ENCODE assay signal across 8 cellular contexts in the genomic region with DNA sequence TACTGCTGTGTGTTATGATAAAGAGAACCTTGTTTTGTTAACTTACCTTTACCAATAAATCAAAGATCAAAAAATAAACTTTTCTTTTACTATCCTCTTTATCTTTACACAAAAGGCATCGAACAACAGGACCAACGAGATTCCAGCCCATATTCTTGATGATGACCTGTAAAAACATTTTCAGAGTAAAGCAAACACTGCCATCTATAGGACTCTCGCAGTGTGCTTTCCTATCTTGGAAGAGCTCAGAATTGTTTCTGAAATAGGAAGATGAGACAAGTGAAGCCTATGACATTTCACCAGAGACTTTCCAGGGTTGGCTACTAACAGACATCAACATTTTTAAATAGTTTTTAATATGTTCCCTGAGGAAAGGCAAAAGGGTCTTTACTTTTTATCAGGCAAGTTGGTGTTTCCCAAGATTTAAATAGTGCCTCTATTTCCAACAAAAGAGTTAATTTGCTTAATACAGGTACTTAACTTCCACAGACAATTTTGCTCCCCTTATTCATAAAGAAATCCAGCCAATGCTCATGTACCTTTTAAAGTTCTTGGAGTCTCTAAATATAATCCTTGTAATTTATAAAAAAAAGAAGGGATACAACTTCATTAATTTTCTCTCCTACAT. TPM values are rescaled to one million over a fixed set of nuclear protein-coding genes. Genes with fewer than 3 reads are reported as not detected.
DNase-seq lines count a peak whose midpoint lies in the region; ATAC-seq and TF ChIP-seq lines count a peak whose summit lies in the region.

No MANE protein-coding gene starts in this region.

- TF ChIP-seq CTCF in BJ (IDR thresholded peaks at IDR 0.05; ENCODE audit: insufficient read depth, low read depth, low read length) (peak; percentile 79), GM23338 (conservative IDR thresholded peaks at IDR 0.05; ENCODE audit: low read depth in 2 of 2) (peak; percentile 77 to 85), brain (conservative IDR thresholded peaks at IDR 0.05) (peak; percentile 58 to 73)

- H3K36me3 Mint-ChIP-seq in GM23338 (ENCODE audit: low read depth) (peaks cover 70% of the 10 kb centered on the region), brain (peaks cover 66% of the 10 kb centered on the region)

- ATAC-seq in GM23338 (peak; percentile 75), HG03095 (IDR thresholded peaks at IDR 0.05; ENCODE audit: unreplicated experiment) (no peak), HG03439 (IDR thresholded peaks at IDR 0.05; ENCODE audit: unreplicated experiment) (no peak), HG03469 (IDR thresholded peaks at IDR 0.05; ENCODE audit: unreplicated experiment) (no peak)

- H3F3A ChIP-seq in GM23338 (replicated peaks; ENCODE audit: low read depth), result no peaks in the 10 kb centered on the region

- H3K27me3 ChIP-seq in BJ (ENCODE audit: control insufficient read depth, insufficient read depth, low read length) (no peaks in the 10 kb centered on the region), GM23338 (ENCODE audit: insufficient read depth) (no peaks in the 10 kb centered on the region)

- CTCF ChIA-PET in BJ (lab: Yijun Ruan, JAX), result interaction anchor here (0.6 to 2.1 kb wide), 28 partner anchors 12 to 785 kb away, joined by 3 to 43 read pairs (median 4); no protein-coding TSS in a partner anchor

- H3K36me3 ChIP-seq in BJ (ENCODE audit: control insufficient read depth, insufficient read depth, low read length) (no peaks in the 10 kb centered on the region), GM23338 (ENCODE audit: insufficient read depth) (peaks cover 38% of the 10 kb centered on the region)

- no peaks in the 10 kb centered on the region; the same call in 1 of the 2 replicates for H4K20me1 ChIP-seq in GM23338 (replicated peaks; ENCODE audit: insufficient read depth)

- H3K27me3 Mint-ChIP-seq in GM23338 (ENCODE audit: insufficient read depth, low read depth, poor library complexity) (no peaks in the 10 kb centered on the region), brain (no peaks in the 10 kb centered on the region)

- POLR2A ChIA-PET in BJ (lab: Charles Lee), result no interaction called here

- H3K4me3 ChIP-seq in BJ (ENCODE audit: low read depth, low read length), result no peak overlapping the region
- H3K4me3 ChIP-seq in GM23338, result no peak overlapping the region

- H3K4me2 ChIP-seq in GM23338, result no peak overlapping the region

- H3K4me1 Mint-ChIP-seq in GM23338 (no peaks in the 10 kb centered on the region), brain (peaks cover 10% of the 10 kb centered on the region)

- no peak overlapping the region for H3K4me3 Mint-ChIP-seq in GM23338
- peak overlapping the region in 1 of 5 experiments; percentile 43 for H3K4me3 Mint-ChIP-seq in brain

- no peak overlapping the region; the same call in 1 of the 2 replicates for H3K27ac ChIP-seq in GM23338 (ENCODE audit: low read depth)

- H3K79me2 ChIP-seq in GM23338 (replicated peaks; ENCODE audit: insufficient read depth), result no peaks in the 10 kb centered on the region; the same call in none of the 2 replicates

- H3K27ac Mint-ChIP-seq in GM23338, result no peak overlapping the region
- peak overlapping the region in 1 of 5 experiments; percentile 38 for H3K27ac Mint-ChIP-seq in brain

- no peaks in the 10 kb centered on the region for H3K4me1 ChIP-seq in GM23338 (ENCODE audit: insufficient read depth)

- no peaks in the 10 kb centered on the region for H3K9me2 ChIP-seq in GM23338 (ENCODE audit: insufficient read depth)

- no peaks in the 10 kb centered on the region for H3K9me3 Mint-ChIP-seq in GM23338
- H3K9me3 Mint-ChIP-seq in brain, result no peaks in the 10 kb centered on the region

- H2AFZ ChIP-seq in GM23338, result no peak overlapping the region

- DNase-seq in BJ (ENCODE audit: low read depth) (no peak), GM23338 (ENCODE audit: low spot score) (peak; percentile 79), NCI-H446 (lab: John Stamatoyannopoulos, UW) (peak; percentile 43 to 61), kidney tubule cell (ENCODE audit: low spot score) (peak; percentile 54)

TF ChIP-seq in GM23338, 12 proteins besides CTCF, POLR2A, EP300 and RAD21:
- TF ChIP-seq NANOG (IDR thresholded peaks at IDR 0.05; ENCODE audit: borderline replicate concordance), result no peak
- TF ChIP-seq JUNB (IDR thresholded peaks at IDR 0.05; ENCODE audit: unreplicated experiment), result no peak
- no peak for TF ChIP-seq ETS1 (IDR thresholded peaks at IDR 0.05)
- no peak for TF ChIP-seq CREB1 (CRISPR knock-in tag; IDR thresholded peaks at IDR 0.05; ENCODE audit: low read depth)
- no peak for TF ChIP-seq ZNF114 (CRISPR knock-in tag; IDR thresholded peaks at IDR 0.05)
- no peak for TF ChIP-seq REST (IDR thresholded peaks at IDR 0.05; ENCODE audit: unreplicated experiment)
- no peak for TF ChIP-seq EZH2 (IDR thresholded peaks at IDR 0.05; ENCODE audit: low read depth, unreplicated experiment)
- TF ChIP-seq STAT1 (IDR thresholded peaks at IDR 0.05; ENCODE audit: unreplicated experiment), result no peak

RNA-seq across cellular contexts. Expression of gene GLMN, which starts 7.3 kb away (rescaled TPM):
- polyA plus RNA-seq in BJ (2011; rRNA removed) (1.3 and 3.5 TPM in 2 replicates), GM23338 (2016; fragmentation: Nextera tagmentation; extraction: Ambion mirVana) (39.9 and 49.9 TPM in 2 replicates), brain (ENCODE audit: insufficient read depth, low read depth, low replicate concordance) (3.7 TPM)
- polyA minus RNA-seq in BJ (2011; rRNA and poly(A)+ RNA removed), result 0.62 and 0.98 TPM in 2 replicates
- total RNA-seq in GM23338 (2014; rRNA removed; shearing (Covaris generic)), result 30.3 and 36.8 TPM in 2 replicates

RNA-seq across cellular contexts. Expression of gene RPAP2, which starts 7.4 kb away (rescaled TPM):
- polyA plus RNA-seq in BJ (2011; rRNA removed) (4.0 and 11.7 TPM in 2 replicates), GM23338 (2016; fragmentation: Nextera tagmentation; extraction: Ambion mirVana) (19.8 and 26.6 TPM in 2 replicates), brain (ENCODE audit: insufficient read depth, low read depth, low replicate concordance) (6.8 TPM)
- polyA minus RNA-seq in BJ (2011; rRNA and poly(A)+ RNA removed), result 2.3 and 6.0 TPM in 2 replicates
- total RNA-seq in GM23338 (2014; rRNA removed; shearing (Covaris generic)), result 17.7 and 30.4 TPM in 2 replicates
